1 cellular context compared by ENCODE assay signal in the genomic region with DNA sequence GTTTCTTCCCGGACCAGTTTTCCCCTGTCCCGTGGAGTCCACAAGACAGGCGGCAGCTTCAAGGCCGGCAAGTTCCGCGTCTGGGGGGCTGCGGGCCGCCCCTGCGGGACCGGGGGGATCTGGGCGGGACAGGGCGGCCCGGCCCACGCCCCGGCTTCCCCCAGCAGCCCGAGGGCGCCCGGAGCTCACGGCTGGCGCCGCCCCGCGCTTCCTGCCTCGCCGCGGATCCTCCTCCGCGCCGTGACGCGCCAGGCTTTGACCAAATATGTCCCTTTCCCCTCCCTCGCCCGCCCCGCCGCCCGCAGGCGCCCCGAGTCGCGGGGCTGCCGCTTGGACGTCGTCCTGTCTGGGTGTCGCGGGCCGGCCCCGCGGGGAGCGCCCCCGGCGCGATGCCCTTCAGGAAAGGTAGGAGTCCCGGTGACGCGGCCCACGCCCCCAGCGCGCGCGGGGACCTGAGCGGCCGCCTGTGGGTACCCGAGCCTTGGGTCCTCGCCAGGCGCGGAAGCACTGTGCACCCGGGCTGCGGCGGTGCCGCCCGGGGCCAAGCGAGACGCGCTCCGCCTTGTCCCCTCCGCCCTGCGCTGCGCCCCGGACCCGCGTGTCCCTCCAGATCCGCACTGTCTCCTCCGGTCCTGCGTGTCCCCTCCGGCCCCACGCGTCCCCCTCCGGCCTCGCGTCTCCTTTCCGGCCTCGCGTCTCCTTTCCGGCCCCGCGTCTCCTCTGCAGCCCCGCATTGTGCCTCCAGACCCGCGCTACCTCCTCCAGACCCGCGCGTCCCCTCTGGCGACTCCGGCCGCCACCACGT.
TF ChIP-seq lines count a peak whose summit lies in the region.

No MANE protein-coding gene starts in this region.

TF ChIP-seq in GM23338, 12 proteins besides CTCF, POLR2A, EP300 and RAD21 (continued from another document):
- TF ChIP-seq ZNF462 (CRISPR knock-in tag; IDR thresholded peaks at IDR 0.05): no peak
- no peak for TF ChIP-seq EZH2 (IDR thresholded peaks at IDR 0.05; ENCODE audit: low read depth, unreplicated experiment)
- TF ChIP-seq ETS1 (IDR thresholded peaks at IDR 0.05): no peak
